33 cellular contexts compared by ENCODE assay signal in genomic region chr20:60199866-60200265, GRCh38.
"Had no signal": no experiment of that assay in that cellular context is flagged by ENCODE, and none has a peak within 500 bp of the region (broad histone marks: within the 10 kb centered on the region; RNA-seq: fewer than 3 reads in every experiment).

No MANE protein-coding gene starts in this region.

- H3K9me3 ChIP-seq: body of pancreas, gastrocnemius medialis had no signal

- H3K27ac ChIP-seq: body of pancreas, coronary artery, dorsolateral prefrontal cortex, foreskin keratinocyte, gastrocnemius medialis, heart left ventricle, WERI-Rb-1 had no signal

- ATAC-seq: activated CD4-positive, CD25-positive, alpha-beta regulatory T cell treated with anti-CD3 and anti-CD28 coated beads, Interleukin-2, amount 50 U/mL, for 24 hours; activated CD8-positive, alpha-beta T cell treated with anti-CD3 and anti-CD28 coated beads for 36 hours; activated T-cell treated with anti-CD3 and anti-CD28 coated beads, Interleukin-2, amount 50 U/mL, for 4 hours; activated T-helper 17 cell treated with anti-CD3 and anti-CD28 coated beads, Interleukin-2, amount 50 U/mL, for 72 hours; body of pancreas; esophagus mucosa; foreskin keratinocyte; gastrocnemius medialis; heart left ventricle; T-helper 17 cell had no signal

- H3K9me3 Mint-ChIP-seq: T-helper 2 cell treated with Interferon-gamma antibody and Interleukin-4, amounts not matched to agents 5 μg/mL and 100 μg/mL, for 36 hours had no signal

- H3K27me3 Mint-ChIP-seq: dendritic cell treated with granulocyte-macrophage colony-stimulating factor and Interleukin-4, amounts not matched to agents 40 ng/mL and 50 ng/mL, for 4 days; T-helper 17 cell had no signal

- H3K4me1 ChIP-seq: body of pancreas had no signal

- H3K4me3 ChIP-seq: body of pancreas, coronary artery, dorsolateral prefrontal cortex, gastrocnemius medialis, heart left ventricle had no signal

- DNase-seq: activated B cell treated with CpG ODN at 0.5 μM for 24 hours; activated CD4-positive, alpha-beta T cell treated with anti-CD3 and anti-CD28 coated beads for 48 hours; activated CD4-positive, alpha-beta T cell treated with anti-CD3 and anti-CD28 coated beads, Interleukin-2, amount 50 U/mL, for 1 hour; activated CD4-positive, alpha-beta T cell treated with anti-CD3 and anti-CD28 coated beads, Interleukin-2, amount 50 U/mL, for 48 hours; activated CD8-positive, alpha-beta memory T cell treated with anti-CD3 and anti-CD28 coated beads for 24 hours; activated CD8-positive, alpha-beta T cell treated with anti-CD3 and anti-CD28 coated beads for 36 hours; activated effector memory CD4-positive, alpha-beta T cell treated with Interleukin-2 at 50 U/mL for 16 hours; activated gamma-delta T cell treated with Interleukin-2 at 50 U/mL for 16 hours; activated naive CD4-positive, alpha-beta T cell treated with anti-CD3 and anti-CD28 coated beads, Interleukin-2, amount 50 U/mL, for 16 hours; activated naive CD4-positive, alpha-beta T cell treated with Interleukin-2 at 50 U/mL for 16 hours; activated T-cell treated with anti-CD3 and anti-CD28 coated beads, Interleukin-2, amount 50 U/mL, for 4 hours; amniotic stem cell; anterior cingulate cortex; body of pancreas; caudate nucleus; cerebellar nuclear complex; dorsolateral prefrontal cortex; effector memory CD4-positive, alpha-beta T cell; endodermal cell; foreskin keratinocyte; gastrocnemius medialis; glutamatergic neuron; heart left ventricle; T-helper 17 cell; T1000; WERI-Rb-1 had no signal

- H3K4me3 Mint-ChIP-seq: activated B cell treated with CpG ODN at 0.5 μM for 24 hours; activated CD8-positive, alpha-beta T cell treated with anti-CD3 and anti-CD28 coated beads for 36 hours; activated naive CD8-positive, alpha-beta T cell; activated T-cell treated with anti-CD3 and anti-CD28 coated beads, Interleukin-2, amount 50 U/mL, for 4 hours; activated T-helper 17 cell treated with anti-CD3 and anti-CD28 coated beads, Interleukin-2, amount 50 U/mL, for 72 hours; dendritic cell treated with granulocyte-macrophage colony-stimulating factor and Interleukin-4, amounts not matched to agents 40 ng/mL and 50 ng/mL, for 4 days; endodermal cell; T-helper 17 cell; T-helper 2 cell treated with Interferon-gamma antibody and Interleukin-4, amounts not matched to agents 5 μg/mL and 100 μg/mL, for 36 hours had no signal

- H3K4me1 Mint-ChIP-seq: activated B cell treated with CpG ODN at 0.5 μM for 24 hours; activated T-helper 17 cell treated with anti-CD3 and anti-CD28 coated beads, Interleukin-2, amount 50 U/mL, for 72 hours; endodermal cell; T-helper 17 cell had no signal

- H3K27me3 ChIP-seq: body of pancreas, gastrocnemius medialis, heart left ventricle had no signal

- H3K27ac Mint-ChIP-seq: activated B cell treated with CpG ODN at 0.5 μM for 24 hours; activated CD8-positive, alpha-beta T cell treated with anti-CD3 and anti-CD28 coated beads for 36 hours; activated naive CD8-positive, alpha-beta T cell; activated T-helper 17 cell treated with anti-CD3 and anti-CD28 coated beads, Interleukin-2, amount 50 U/mL, for 72 hours; dendritic cell treated with granulocyte-macrophage colony-stimulating factor and Interleukin-4, amounts not matched to agents 40 ng/mL and 50 ng/mL, for 4 days; endodermal cell; T-helper 17 cell; T-helper 2 cell treated with Interferon-gamma antibody and Interleukin-4, amounts not matched to agents 5 μg/mL and 100 μg/mL, for 36 hours had no signal

- H3K36me3 ChIP-seq: gastrocnemius medialis, heart left ventricle, WERI-Rb-1 had no signal
